14 cellular contexts compared by ENCODE assay signal in genomic region chr7:41085244-41085643, GRCh38.
DNase-seq lines count a peak whose midpoint lies in the region; ATAC-seq and TF ChIP-seq lines count a peak whose summit lies in the region.
"Had no signal": no experiment of that assay in that cellular context is flagged by ENCODE, and none has a peak within 500 bp of the region (broad histone marks: within the 10 kb centered on the region; RNA-seq: fewer than 3 reads in every experiment).

No MANE protein-coding gene starts in this region.

- H3K79me2 ChIP-seq in MM.1S (ENCODE audit: low read length) = no peaks in the 10 kb centered on the region

- H3K27me3 ChIP-seq in MM.1S (replicated peaks; ENCODE audit: insufficient read depth, low read length) = no peaks in the 10 kb centered on the region
- H3K27me3 ChIP-seq: BLaER1 treated with 17β-estradiol and CSF1 and Interleukin-3, amounts not matched to agents 10 nM and 100 nM; spleen; testis had no signal

- H3K4me3 ChIP-seq in fibroblast of pulmonary artery (replicated peaks; ENCODE audit: low read depth, low read length) (no peak overlapping the region), MM.1S (ENCODE audit: low read length) (no peak overlapping the region)
- H3K4me3 ChIP-seq: BLaER1 treated with 17β-estradiol and CSF1 and Interleukin-3, amounts not matched to agents 10 nM and 100 nM; spleen; testis had no signal

- no peak overlapping the region for H3K9ac ChIP-seq in MM.1S (ENCODE audit: low read length)
- H3K9ac ChIP-seq: BLaER1 treated with 17β-estradiol and CSF1 and Interleukin-3, amounts not matched to agents 10 nM and 100 nM had no signal

- no peaks in the 10 kb centered on the region for H3K4me1 ChIP-seq in MM.1S (ENCODE audit: low read length)
- H3K4me1 ChIP-seq: BLaER1 treated with 17β-estradiol and CSF1 and Interleukin-3, amounts not matched to agents 10 nM and 100 nM; spleen; testis had no signal

- H4K20me1 ChIP-seq in MM.1S (ENCODE audit: insufficient read depth, low read length) = no peaks in the 10 kb centered on the region
- H4K20me1 ChIP-seq: BLaER1 treated with 17β-estradiol and CSF1 and Interleukin-3, amounts not matched to agents 10 nM and 100 nM had no signal

- TF ChIP-seq CTCF in fibroblast of pulmonary artery (IDR thresholded peaks at IDR 0.05; ENCODE audit: low read length, missing control alignments) (no peak), MM.1S (IDR thresholded peaks at IDR 0.05; ENCODE audit: low read length) (no peak)

- no peaks in the 10 kb centered on the region for H3F3A ChIP-seq in MM.1S (ENCODE audit: insufficient read depth, low read length)

- DNase-seq in HCEC 1CT (peak; percentile 81), fibroblast of pulmonary artery (ENCODE audit: low read depth) (peak; percentile 40), DMS153 treated with DMSO at 0.1 percent for 48 hours (lab: John Stamatoyannopoulos, UW; ENCODE audit: unreplicated experiment) (no peak), DMS53 (lab: John Stamatoyannopoulos, UW) (no peak), MM.1S (no peak)
- DNase-seq: activated CD4-positive, CD25-positive, alpha-beta regulatory T cell; glutamatergic neuron; NCI-H146; spleen; testis had no signal

- H3K27ac ChIP-seq in MM.1S (ENCODE audit: low read length) = no peak overlapping the region
- H3K27ac ChIP-seq: BLaER1 treated with 17β-estradiol and CSF1 and Interleukin-3, amounts not matched to agents 10 nM and 100 nM; spleen; testis had no signal

- no peak overlapping the region for H2AFZ ChIP-seq in MM.1S (ENCODE audit: low read length)

- no peaks in the 10 kb centered on the region for H3K9me2 ChIP-seq in MM.1S (replicated peaks; ENCODE audit: insufficient read depth, low read length)

- H3K9me3 ChIP-seq in MM.1S (replicated peaks; ENCODE audit: insufficient read depth, low read length) = no peaks in the 10 kb centered on the region
- H3K9me3 ChIP-seq: BLaER1 treated with 17β-estradiol and CSF1 and Interleukin-3, amounts not matched to agents 10 nM and 100 nM; testis had no signal

- ATAC-seq in SK-N-SH treated with all-trans-retinoic acid at 6 μM for 48 hours (peak; percentile 63; the same call in 2 of the 3 replicates), GM19023 (IDR thresholded peaks at IDR 0.05; ENCODE audit: unreplicated experiment) (no peak)
- ATAC-seq: activated T-helper 17 cell treated with anti-CD3 and anti-CD28 coated beads, Interleukin-2, amount 50 U/mL, for 72 hours had no signal

- H3K36me3 ChIP-seq in MM.1S (replicated peaks; ENCODE audit: insufficient read depth, low read length) = no peaks in the 10 kb centered on the region
- H3K36me3 ChIP-seq: BLaER1 treated with 17β-estradiol and CSF1 and Interleukin-3, amounts not matched to agents 10 nM and 100 nM; spleen had no signal

- no peak overlapping the region for H3K4me2 ChIP-seq in MM.1S (ENCODE audit: low read depth, low read length)
- H3K4me2 ChIP-seq: BLaER1 treated with 17β-estradiol and CSF1 and Interleukin-3, amounts not matched to agents 10 nM and 100 nM had no signal

TF ChIP-seq in SK-N-SH treated with all-trans-retinoic acid at 6 μM for 48 hours, 23 proteins besides CTCF, POLR2A, EP300 and RAD21:
- TF ChIP-seq PATZ1 (CRISPR knock-in tag; IDR thresholded peaks at IDR 0.05; ENCODE audit: borderline replicate concordance) = no peak
- TF ChIP-seq BACH2 (CRISPR knock-in tag; IDR thresholded peaks at IDR 0.05; ENCODE audit: borderline replicate concordance) = no peak
- no peak for TF ChIP-seq CREB5 (CRISPR knock-in tag; IDR thresholded peaks at IDR 0.05; ENCODE audit: low read depth)
- TF ChIP-seq POU6F1 (CRISPR knock-in tag; IDR thresholded peaks at IDR 0.05; ENCODE audit: borderline replicate concordance, low read depth) = no peak
- TF ChIP-seq ZFP3 (CRISPR knock-in tag; IDR thresholded peaks at IDR 0.05) = no peak
- no peak for TF ChIP-seq CSRNP3 (CRISPR knock-in tag; IDR thresholded peaks at IDR 0.05)
- TF ChIP-seq ZFP30 (CRISPR knock-in tag; IDR thresholded peaks at IDR 0.05) = no peak
- TF ChIP-seq TSHZ2 (CRISPR knock-in tag; IDR thresholded peaks at IDR 0.05) = no peak
- TF ChIP-seq ZC3H10 (CRISPR knock-in tag; IDR thresholded peaks at IDR 0.05) = no peak
- no peak for TF ChIP-seq GLIS3 (CRISPR knock-in tag; IDR thresholded peaks at IDR 0.05)
- no peak for TF ChIP-seq ISL1 (CRISPR knock-in tag; IDR thresholded peaks at IDR 0.05)

Comparison
In these comparisons a context has a peak if more than half of its experiments do, and no peak if none do; other contexts are left out.
1. DNase-seq: peak in HCEC 1CT (single experiment) and fibroblast of pulmonary artery (single experiment); none in DMS153 treated with DMSO at 0.1 percent for 48 hours (single experiment), DMS53 (single experiment) and MM.1S (single experiment).